Comparison of ENCODE assay signal across 8 cellular contexts in genomic region chr19:51777570-51778460, GRCh38. TPM values are rescaled to one million over a fixed set of nuclear protein-coding genes. Genes with fewer than 3 reads are reported as not detected.
DNase-seq lines count a peak whose midpoint lies in the region; ATAC-seq and TF ChIP-seq lines count a peak whose summit lies in the region.

No MANE protein-coding gene starts in this region.

- H3K36me3 Mint-ChIP-seq in activated CD8-positive, alpha-beta T cell treated with anti-CD3 and anti-CD28 coated beads for 36 hours (ENCODE audit: low read depth) = no peaks in the 10 kb centered on the region

- DNase-seq in CD1c-positive myeloid dendritic cell (ENCODE audit: extremely low spot score) (peak; percentile 90), HEK293T (ENCODE audit: extremely low spot score) (peak; percentile 68), NCI-H82 (lab: John Stamatoyannopoulos, UW) (peak; percentile 80), esophagus squamous epithelium (lab: John Stamatoyannopoulos, UW) (no peak), substantia nigra (lab: John Stamatoyannopoulos, UW) (peak in 42 of 49 donors; percentile 4 to 81 (median 44))
- peak; percentile 54 for DNase-seq in activated CD8-positive, alpha-beta T cell treated with anti-CD3 and anti-CD28 coated beads for 36 hours

- H3K4me1 Mint-ChIP-seq in activated CD8-positive, alpha-beta T cell treated with anti-CD3 and anti-CD28 coated beads for 36 hours (ENCODE audit: low read depth) = peaks cover 2% of the 10 kb centered on the region

- no peak for TF ChIP-seq POLR2A in esophagus squamous epithelium (IDR thresholded peaks at IDR 0.05)

- H3K27me3 Mint-ChIP-seq in activated CD8-positive, alpha-beta T cell treated with anti-CD3 and anti-CD28 coated beads for 36 hours = peaks cover 62% of the 10 kb centered on the region

- H3K36me3 ChIP-seq in esophagus squamous epithelium (no peaks in the 10 kb centered on the region), mucosa of rectum (ENCODE audit: control insufficient read depth in 2 of 2, insufficient read depth in 2 of 2, low read length in 2 of 2) (no peaks in the 10 kb centered on the region)

- no peak overlapping the region for H3K4me3 Mint-ChIP-seq in activated CD8-positive, alpha-beta T cell treated with anti-CD3 and anti-CD28 coated beads for 36 hours

- peak; percentile 60 for ATAC-seq in activated CD8-positive, alpha-beta T cell treated with anti-CD3 and anti-CD28 coated beads for 36 hours
- ATAC-seq in GM19328 (IDR thresholded peaks at IDR 0.05; ENCODE audit: unreplicated experiment) = no peak

- POLR2A ChIA-PET in HEK293T (lab: Yijun Ruan, JAX) = no interaction called here
- POLR2A ChIA-PET in activated CD8-positive, alpha-beta T cell treated with anti-CD3 and anti-CD28 coated beads for 36 hours (lab: Charles Lee) = interaction anchor here (0.6 to 0.7 kb wide), 4 partner anchors 12 to 1077 kb away, joined by 3 read pairs; no protein-coding TSS in a partner anchor

- no peaks in the 10 kb centered on the region for H3K9me3 Mint-ChIP-seq in activated CD8-positive, alpha-beta T cell treated with anti-CD3 and anti-CD28 coated beads for 36 hours

- H3K4me3 ChIP-seq in esophagus squamous epithelium (no peak overlapping the region), mucosa of rectum (ENCODE audit: low read length in 2 of 2) (peak overlapping the region in 1 of 2 donors; percentile 37)

- H3K27ac ChIP-seq in esophagus squamous epithelium (no peak overlapping the region), mucosa of rectum (ENCODE audit: low read depth in 2 of 2, low read length in 2 of 2) (no peak overlapping the region), substantia nigra (ENCODE audit: low read depth, low read length, poor library complexity, severe bottlenecking) (no peak overlapping the region)

- H3K9me3 ChIP-seq in esophagus squamous epithelium = no peaks in the 10 kb centered on the region
- no peaks in the 10 kb centered on the region for H3K9me3 ChIP-seq in mucosa of rectum (ENCODE audit: control insufficient read depth in 2 of 2, low read length in 2 of 2)

- TF ChIP-seq CTCF in activated CD8-positive, alpha-beta T cell treated with anti-CD3 and anti-CD28 coated beads for 36 hours (IDR thresholded peaks at IDR 0.05) = peak; percentile 80
- peak; percentile 50 to 76 (median 68) for TF ChIP-seq CTCF in esophagus squamous epithelium (IDR thresholded peaks at IDR 0.05)

- intact Hi-C loops in activated CD8-positive, alpha-beta T cell treated with anti-CD3 and anti-CD28 coated beads for 36 hours (cut with micrococcal nuclease) = no loop called here
- intact Hi-C loops in esophagus squamous epithelium (cut with DNase I) = loop anchor here (10.0 kb wide), 1 partner anchor 63 kb away; no protein-coding TSS in a partner anchor

- H3K9ac ChIP-seq in mucosa of rectum (ENCODE audit: low read depth in 1 of 2, low read length in 2 of 2) = peak overlapping the region; percentile 1 to 17

- CTCF ChIA-PET in HEK293T (lab: Yijun Ruan, JAX) = interaction anchor here (1.0 to 1.5 kb wide), 4 partner anchors 21 to 117 kb away, joined by 4 to 6 read pairs (median 4); no protein-coding TSS in a partner anchor
- CTCF ChIA-PET in activated CD8-positive, alpha-beta T cell treated with anti-CD3 and anti-CD28 coated beads for 36 hours (lab: Charles Lee) = interaction anchor here (0.6 to 1.7 kb wide), 31 partner anchors 9 to 460 kb away, joined by 3 to 11 read pairs (median 4); partner anchors contain the start of genes FPR1 and FPR3

- 27% methylated on average over 23 of the region's 23 CpGs for WGBS in esophagus squamous epithelium, 2 donors

- no peak overlapping the region for H3K27ac Mint-ChIP-seq in activated CD8-positive, alpha-beta T cell treated with anti-CD3 and anti-CD28 coated beads for 36 hours

- H3K27me3 ChIP-seq in esophagus squamous epithelium (peaks cover 0 to 73% (median 0%) of the 10 kb centered on the region in 4 donors), mucosa of rectum (ENCODE audit: control insufficient read depth in 2 of 2, insufficient read depth in 2 of 2, low read length in 2 of 2) (no peaks in the 10 kb centered on the region)

- H3K4me1 ChIP-seq in esophagus squamous epithelium (peaks cover 0 to 6% (median 0%) of the 10 kb centered on the region in 3 donors), mucosa of rectum (ENCODE audit: control insufficient read depth in 2 of 2, insufficient read depth in 2 of 2, low read length in 2 of 2) (no peaks in the 10 kb centered on the region)

TF ChIP-seq in HEK293T, 16 proteins besides CTCF, POLR2A, EP300 and RAD21:
- TF ChIP-seq CTBP1 (IDR thresholded peaks at IDR 0.05; ENCODE audit: borderline replicate concordance) = no peak
- no peak for TF ChIP-seq SUZ12 (IDR thresholded peaks at IDR 0.05)
- no peak for TF ChIP-seq L3MBTL2 (conservative IDR thresholded peaks at IDR 0.05)
- no peak for TF ChIP-seq TARDBP (IDR thresholded peaks at IDR 0.05)
- no peak for TF ChIP-seq LEF1 (IDR thresholded peaks at IDR 0.05; ENCODE audit: borderline replicate concordance)
- no peak for TF ChIP-seq FOXK2 (IDR thresholded peaks at IDR 0.05)
- no peak for TF ChIP-seq PKNOX1 (IDR thresholded peaks at IDR 0.05)
- no peak for TF ChIP-seq ELF4 (IDR thresholded peaks at IDR 0.05)
- no peak for TF ChIP-seq ARNT (IDR thresholded peaks at IDR 0.05)
- TF ChIP-seq FOXA1 (IDR thresholded peaks at IDR 0.05) = no peak
- TF ChIP-seq SP1 (IDR thresholded peaks at IDR 0.05) = no peak
- TF ChIP-seq NFRKB (IDR thresholded peaks at IDR 0.05) = no peak
- no peak for TF ChIP-seq FOXM1 (IDR thresholded peaks at IDR 0.05; ENCODE audit: borderline replicate concordance)
- TF ChIP-seq ZNF384 (IDR thresholded peaks at IDR 0.05) = no peak
- no peak for TF ChIP-seq BHLHE40 (IDR thresholded peaks at IDR 0.05; ENCODE audit: borderline replicate concordance)
- TF ChIP-seq HDGF (IDR thresholded peaks at IDR 0.05; ENCODE audit: borderline replicate concordance) = no peak

RNA-seq across cellular contexts. Expression of gene FPR2, which starts 16.8 kb away (rescaled TPM):
- total RNA-seq in activated CD8-positive, alpha-beta T cell treated with anti-CD3 and anti-CD28 coated beads for 36 hours = not detected
- total RNA-seq in esophagus squamous epithelium = 1 to 10 TPM in 1 of 4 donors, under 1 TPM in 1, not detected in 2; 0.79 to 2.2 TPM

RNA-seq across cellular contexts. Expression of gene FPR3, which starts 17.1 kb away (rescaled TPM):
- not detected for total RNA-seq in activated CD8-positive, alpha-beta T cell treated with anti-CD3 and anti-CD28 coated beads for 36 hours
- total RNA-seq in esophagus squamous epithelium = 1 to 10 TPM in 3 of 4 donors, under 1 TPM in 1; 0.61 to 8.9 (median 3.6) TPM

RNA-seq across cellular contexts. Expression of gene FPR1, which starts 26.1 kb away (rescaled TPM):
- not detected for total RNA-seq in activated CD8-positive, alpha-beta T cell treated with anti-CD3 and anti-CD28 coated beads for 36 hours
- 1 to 10 TPM in 3 of 4 donors, not detected in 1; 1.7 to 6.2 (median 4.4) TPM for total RNA-seq in esophagus squamous epithelium

RNA-seq across cellular contexts. Expression of gene HAS1, which starts 54.0 kb away (rescaled TPM):
- total RNA-seq in activated CD8-positive, alpha-beta T cell treated with anti-CD3 and anti-CD28 coated beads for 36 hours = not detected
- under 1 TPM in 1 of 4 donors, not detected in 3; 0.82 TPM for total RNA-seq in esophagus squamous epithelium
